Comparison of ENCODE assay signal across 8 cellular contexts in the genomic region with DNA sequence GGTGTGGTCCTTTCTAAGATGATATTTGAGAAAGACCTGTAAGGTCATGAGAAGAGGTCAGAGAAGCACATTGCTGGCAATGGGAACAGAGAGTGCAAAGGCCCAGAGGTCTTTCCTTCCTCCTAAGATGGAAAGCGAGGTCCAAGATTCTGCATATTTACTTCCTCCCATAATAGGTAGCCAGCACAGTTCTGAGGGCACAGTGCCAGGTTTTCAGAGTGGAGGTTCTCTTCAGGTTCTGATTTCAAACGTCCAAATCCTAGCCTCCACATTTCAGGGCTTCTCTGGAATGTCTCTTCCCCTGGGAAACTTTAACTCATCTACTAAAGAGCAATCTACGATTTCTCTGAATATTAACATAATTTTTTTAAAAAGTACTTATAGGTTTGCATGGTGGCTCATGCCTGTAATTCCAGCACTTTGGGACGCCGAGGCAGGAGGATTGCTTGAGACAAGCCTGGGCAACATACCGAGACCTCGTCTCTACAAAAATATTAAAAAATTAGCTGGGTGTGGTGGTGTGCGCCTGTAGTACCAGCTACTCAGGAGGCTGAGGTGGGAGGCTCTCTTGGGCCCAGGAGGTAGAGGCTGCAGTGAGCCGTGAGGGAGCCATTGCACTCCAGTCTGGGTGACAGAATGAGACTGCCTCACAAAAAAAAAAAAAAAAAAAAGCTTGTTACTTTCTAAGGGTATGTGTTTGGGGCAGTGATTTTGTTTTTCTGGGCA. TPM values are rescaled to one million over a fixed set of nuclear protein-coding genes. Genes with fewer than 3 reads are reported as not detected.
DNase-seq lines count a peak whose midpoint lies in the region; ATAC-seq, FAIRE-seq and TF ChIP-seq lines count a peak whose summit lies in the region.

No MANE protein-coding gene starts in this region.

- peaks cover 23% of the 10 kb centered on the region for H3K4me1 Mint-ChIP-seq in T-helper 2 cell treated with Interferon-gamma antibody and Interleukin-4, amounts not matched to agents 5 μg/mL and 100 μg/mL, for 36 hours (ENCODE audit: low read depth)
- H3K4me1 Mint-ChIP-seq in activated B cell treated with CpG ODN at 0.5 μM for 24 hours = peaks cover 23% of the 10 kb centered on the region

- no peak for FAIRE-seq in HTR-8/SVneo (lab: Jason Lieb, UNC)

- CTCF ChIA-PET in activated B cell treated with CpG ODN at 0.5 μM for 24 hours (lab: Charles Lee) = interaction anchor here (1.3 to 1.9 kb wide), 3 partner anchors 10 to 635 kb away, joined by 4 to 9 read pairs (median 5); no protein-coding TSS in a partner anchor

- no peaks in the 10 kb centered on the region for H3K27me3 ChIP-seq in right cardiac atrium (ENCODE audit: control insufficient read depth, insufficient read depth)

- no peaks in the 10 kb centered on the region for H3K9me3 ChIP-seq in right cardiac atrium (ENCODE audit: control insufficient read depth, low read length)

- H3K27ac ChIP-seq in right cardiac atrium (ENCODE audit: low read length) = no peak overlapping the region
- H3K27ac ChIP-seq in substantia nigra (ENCODE audit: low read depth, low read length, poor library complexity, severe bottlenecking) = peak overlapping the region; percentile 88

- no peak for DNase-seq in T-helper 2 cell treated with Interferon-gamma antibody and Interleukin-4, amounts not matched to agents 5 μg/mL and 100 μg/mL, for 36 hours (ENCODE audit: low spot score)
- DNase-seq in T-helper 2 cell (no peak), activated B cell treated with CpG ODN at 0.5 μM for 24 hours (no peak), right cardiac atrium (peak; percentile 18 to 53 (median 51)), substantia nigra (lab: John Stamatoyannopoulos, UW) (peak in 5 of 49 donors; percentile 1 to 41 (median 2)), HTR-8/SVneo (ENCODE audit: insufficient read length, low spot score) (no peak), NCI-H2107 treated with DMSO at 0.1 percent for 48 hours (lab: John Stamatoyannopoulos, UW; ENCODE audit: unreplicated experiment) (no peak)

- ATAC-seq in activated B cell treated with CpG ODN at 0.5 μM for 24 hours (ENCODE audit: low read depth) (no peak), right cardiac atrium (peak in 1 of 2 donors; percentile 43), GM21360 (IDR thresholded peaks at IDR 0.05; ENCODE audit: unreplicated experiment) (no peak)

- intact Hi-C loops in activated B cell treated with CpG ODN at 0.5 μM for 24 hours (cut with micrococcal nuclease) (loop anchor here (1.0 to 5.0 kb wide), 11 partner anchors 17 to 1751 kb away; partner anchors contain the start of genes CRADD, EEA1, FGD6 and NUDT4), right cardiac atrium (cut with DNase I) (no loop called here)

- H3K9me3 Mint-ChIP-seq in T-helper 2 cell treated with Interferon-gamma antibody and Interleukin-4, amounts not matched to agents 5 μg/mL and 100 μg/mL, for 36 hours = no peaks in the 10 kb centered on the region
- no peaks in the 10 kb centered on the region for H3K9me3 Mint-ChIP-seq in activated B cell treated with CpG ODN at 0.5 μM for 24 hours

- H3K36me3 Mint-ChIP-seq in T-helper 2 cell treated with Interferon-gamma antibody and Interleukin-4, amounts not matched to agents 5 μg/mL and 100 μg/mL, for 36 hours (ENCODE audit: low read depth) = peaks cover 15% of the 10 kb centered on the region
- H3K36me3 Mint-ChIP-seq in activated B cell treated with CpG ODN at 0.5 μM for 24 hours (ENCODE audit: low read depth) = peaks cover 23% of the 10 kb centered on the region

- POLR2A ChIA-PET in activated B cell treated with CpG ODN at 0.5 μM for 24 hours (lab: Charles Lee) = interaction anchor here (0.6 to 3.0 kb wide), 11 partner anchors 17 to 873 kb away, joined by 3 to 32 read pairs (median 3); partner anchors contain the start of genes EEA1 and UBE2N

- H3K4me3 Mint-ChIP-seq in T-helper 2 cell treated with Interferon-gamma antibody and Interleukin-4, amounts not matched to agents 5 μg/mL and 100 μg/mL, for 36 hours = peak overlapping the region; percentile 98
- peak overlapping the region; percentile 95 for H3K4me3 Mint-ChIP-seq in activated B cell treated with CpG ODN at 0.5 μM for 24 hours

- H3K27me3 Mint-ChIP-seq in T-helper 2 cell treated with Interferon-gamma antibody and Interleukin-4, amounts not matched to agents 5 μg/mL and 100 μg/mL, for 36 hours (ENCODE audit: low read depth) = no peaks in the 10 kb centered on the region
- no peaks in the 10 kb centered on the region for H3K27me3 Mint-ChIP-seq in activated B cell treated with CpG ODN at 0.5 μM for 24 hours

- no peak for TF ChIP-seq CTCF in activated B cell treated with CpG ODN at 0.5 μM for 24 hours (IDR thresholded peaks at IDR 0.05)

- no peak overlapping the region for H3K4me3 ChIP-seq in right cardiac atrium (ENCODE audit: low read length)

- 92% methylated on average over 9 of the region's 9 CpGs for WGBS in right cardiac atrium

- no peaks in the 10 kb centered on the region for H3K4me1 ChIP-seq in right cardiac atrium (ENCODE audit: control insufficient read depth, insufficient read depth, low read length)

- H3K27ac Mint-ChIP-seq in T-helper 2 cell treated with Interferon-gamma antibody and Interleukin-4, amounts not matched to agents 5 μg/mL and 100 μg/mL, for 36 hours = peak overlapping the region; percentile 84
- H3K27ac Mint-ChIP-seq in activated B cell treated with CpG ODN at 0.5 μM for 24 hours = peak overlapping the region; percentile 94

RNA-seq across cellular contexts. Expression of gene MRPL42, which starts 0.5 kb away (rescaled TPM):
- total RNA-seq in activated B cell treated with CpG ODN at 0.5 μM for 24 hours (40.9 and 44.6 TPM in 2 replicates), right cardiac atrium (10 to 100 TPM; 45.8 to 58.7 (median 50.3) TPM)
- polyA plus RNA-seq in right cardiac atrium = 36.1 TPM

RNA-seq across cellular contexts. Expression of gene UBE2N, which starts 25.0 kb away (rescaled TPM):
- total RNA-seq in activated B cell treated with CpG ODN at 0.5 μM for 24 hours = 152 and 163 TPM in 2 replicates
- total RNA-seq in right cardiac atrium = 10 to 100 TPM; 80.7 to 95.2 (median 88.5) TPM
- polyA plus RNA-seq in right cardiac atrium = 79.2 TPM

Comparison
In these comparisons a context has a peak if more than half of its experiments do, and no peak if none do; other contexts are left out.
1. DNase-seq: peak in right cardiac atrium (3 of 3); none in T-helper 2 cell treated with Interferon-gamma antibody and Interleukin-4, amounts not matched to agents 5 μg/mL and 100 μg/mL, for 36 hours (single experiment), T-helper 2 cell (0 of 5), activated B cell treated with CpG ODN at 0.5 μM for 24 hours (single experiment), HTR-8/SVneo (single experiment) and NCI-H2107 treated with DMSO at 0.1 percent for 48 hours (single experiment).